In genomic region chr12:6828671-6829531, GRCh38 we compare ENCODE assay signal across 8 cellular contexts. TPM values are rescaled to one million over a fixed set of nuclear protein-coding genes. Genes with fewer than 3 reads are reported as not detected.
DNase-seq lines count a peak whose midpoint lies in the region; ATAC-seq, FAIRE-seq and TF ChIP-seq lines count a peak whose summit lies in the region.

No MANE protein-coding gene starts in this region.

- peaks cover 45% of the 10 kb centered on the region for H3K27me3 Mint-ChIP-seq in T-helper 2 cell treated with Interferon-gamma antibody and Interleukin-4, amounts not matched to agents 5 μg/mL and 100 μg/mL, for 36 hours (ENCODE audit: low read depth)

- 25% methylated on average over 31 of the region's 89 CpGs for WGBS in A549 (ENCODE audit: missing lambda C conversion rate)

- peaks cover 19% of the 10 kb centered on the region for H3K4me1 Mint-ChIP-seq in T-helper 2 cell treated with Interferon-gamma antibody and Interleukin-4, amounts not matched to agents 5 μg/mL and 100 μg/mL, for 36 hours (ENCODE audit: low read depth)

- no peaks in the 10 kb centered on the region for H3K36me3 Mint-ChIP-seq in T-helper 2 cell treated with Interferon-gamma antibody and Interleukin-4, amounts not matched to agents 5 μg/mL and 100 μg/mL, for 36 hours (ENCODE audit: low read depth)

- DNase-seq in A549 (ENCODE audit: low read depth in 1 of 2, low spot score in 1 of 2) = peak in 1 of 2 experiments; percentile 47
- DNase-seq in T-helper 2 cell treated with Interferon-gamma antibody and Interleukin-4, amounts not matched to agents 5 μg/mL and 100 μg/mL, for 36 hours (ENCODE audit: low spot score) = peak; percentile 37
- DNase-seq in bronchial epithelial cell (ENCODE audit: low read depth) = no peak
- peak; percentile 84 for DNase-seq in kidney
- peak; percentile 27 for DNase-seq in stimulated activated CD4-positive, alpha-beta T cell treated with anti-CD3 and anti-CD28 coated beads, Interleukin-4, amount 100 ng/mL, for 24 hours

- intact Hi-C loops in kidney (cut with DNase I) = loop anchor here (10.0 kb wide), 1 partner anchor 74 kb away; the partner anchor contains the start of gene MLF2

- H3K4me3 ChIP-seq in A549 (peak overlapping the region; percentile 87), HEK293 (ENCODE audit: low read depth, low read length) (peak overlapping the region; percentile 47), bronchial epithelial cell (ENCODE audit: low read depth, low read length) (peak overlapping the region; percentile 46), kidney (ENCODE audit: low read length in 2 of 2) (peak overlapping the region; percentile 47 to 79)

- FAIRE-seq in A549 (lab: Jason Lieb, UNC) = no peak
- FAIRE-seq in bronchial epithelial cell (lab: Jason Lieb, UNC) = no peak
- FAIRE-seq in kidney (lab: Jason Lieb, UNC) = no peak

- peaks cover 3 to 40% of the 10 kb centered on the region in 2 experiments for H3K36me3 ChIP-seq in HEK293 (ENCODE audit: control insufficient read depth in 2 of 2, insufficient read depth in 1 of 2, low read length in 2 of 2)
- H3K36me3 ChIP-seq in bronchial epithelial cell (ENCODE audit: control insufficient read depth, insufficient read depth, low read length) = peaks cover 2% of the 10 kb centered on the region
- no peaks in the 10 kb centered on the region for H3K36me3 ChIP-seq in kidney (ENCODE audit: control insufficient read depth in 1 of 2, insufficient read depth in 2 of 2, low read length in 2 of 2)

- POLR2A ChIA-PET in A549 (lab: Yijun Ruan, JAX) = interaction anchor here (0.7 to 2.6 kb wide), 5 partner anchors 23 to 139 kb away, joined by 3 to 20 read pairs (median 6); partner anchors contain the start of genes CDCA3, COPS7A, MLF2 and USP5
- POLR2A ChIA-PET in HEK293 (lab: Yijun Ruan, JAX) = interaction anchor here (0.8 to 6.0 kb wide), 15 partner anchors 8 to 295 kb away, joined by 3 to 55 read pairs (median 4); partner anchors contain the start of genes CDCA3, COPS7A, GAPDH and MLF2

- H3K4me1 ChIP-seq in A549 = peaks cover 19% of the 10 kb centered on the region
- no peaks in the 10 kb centered on the region for H3K4me1 ChIP-seq in HEK293 (ENCODE audit: control insufficient read depth, insufficient read depth, low read length)
- H3K4me1 ChIP-seq in kidney (ENCODE audit: control insufficient read depth in 1 of 2, insufficient read depth in 1 of 2, low read depth in 1 of 2, low read length in 2 of 2) = peaks cover 0 to 17% of the 10 kb centered on the region in 2 donors

- no peak; the same call in 1 of the 2 replicates for TF ChIP-seq POLR2A in A549 (IDR thresholded peaks at IDR 0.05; ENCODE audit: low read length)

- TF ChIP-seq EP300 in A549 (IDR thresholded peaks at IDR 0.05) = no peak

- no peak; the same call in 2 of the 3 replicates for TF ChIP-seq CTCF in A549 (IDR thresholded peaks at IDR 0.05)
- TF ChIP-seq CTCF in HEK293 (tag by site-specific recombination; IDR thresholded peaks at IDR 0.05) = no peak
- TF ChIP-seq CTCF in bronchial epithelial cell (IDR thresholded peaks at IDR 0.05; ENCODE audit: insufficient read depth, low read length, severe bottlenecking) = no peak
- no peak for TF ChIP-seq CTCF in kidney (IDR thresholded peaks at IDR 0.05; ENCODE audit: borderline replicate concordance, extremely low read depth, insufficient read depth)

- peak overlapping the region; percentile 72 for H3K4me2 ChIP-seq in A549

- H3K27me3 ChIP-seq in bronchial epithelial cell (ENCODE audit: control insufficient read depth, insufficient read depth, low read length) = peaks cover under 1% of the 10 kb centered on the region

- ATAC-seq in A549 (peak; percentile 46 to 52; a peak in 5 of 6 replicates), HG02678 (IDR thresholded peaks at IDR 0.05; ENCODE audit: unreplicated experiment) (no peak), HG03095 (IDR thresholded peaks at IDR 0.05; ENCODE audit: unreplicated experiment) (no peak)

- H3K27ac Mint-ChIP-seq in T-helper 2 cell treated with Interferon-gamma antibody and Interleukin-4, amounts not matched to agents 5 μg/mL and 100 μg/mL, for 36 hours = peak overlapping the region; percentile 59

- H3K9me3 ChIP-seq in A549 (no peaks in the 10 kb centered on the region), HEK293 (ENCODE audit: control insufficient read depth, insufficient read depth, low read depth, low read length) (no peaks in the 10 kb centered on the region), kidney (ENCODE audit: control insufficient read depth in 1 of 2, low read length in 2 of 2) (no peaks in the 10 kb centered on the region)

- TF ChIP-seq RAD21 in A549 (conservative IDR thresholded peaks at IDR 0.05 in 1 of 2, IDR thresholded peaks at IDR 0.05 in 1 of 2) = no peak

- CTCF ChIA-PET in A549 (lab: Yijun Ruan, JAX) = interaction anchor here (0.6 to 29.8 kb wide), 19 partner anchors 10 to 165 kb away, joined by 3 to 306 read pairs (median 3); partner anchors contain the start of genes CD4, COPS7A, GNB3 and MLF2
- CTCF ChIA-PET in HEK293 (lab: Yijun Ruan, JAX) = interaction anchor here (0.6 to 3.0 kb wide), 8 partner anchors 23 to 95 kb away, joined by 3 to 10 read pairs (median 3); partner anchors contain the start of genes MLF2 and USP5

- peak overlapping the region; percentile 59 to 80 for H3K9ac ChIP-seq in kidney (ENCODE audit: low read length in 2 of 2)

- H3K4me3 Mint-ChIP-seq in T-helper 2 cell treated with Interferon-gamma antibody and Interleukin-4, amounts not matched to agents 5 μg/mL and 100 μg/mL, for 36 hours = peak overlapping the region; percentile 85

- H3K27ac ChIP-seq in A549 (peak overlapping the region; percentile 87 to 96), HEK293 (ENCODE audit: extremely low read depth, low read depth, low read length) (peak overlapping the region; percentile 86; the same call in 1 of the 2 replicates), kidney (ENCODE audit: low read depth in 2 of 2, low read length in 2 of 2) (peak overlapping the region; percentile 20 to 67)

- no peaks in the 10 kb centered on the region for H3K9me3 Mint-ChIP-seq in T-helper 2 cell treated with Interferon-gamma antibody and Interleukin-4, amounts not matched to agents 5 μg/mL and 100 μg/mL, for 36 hours

TF ChIP-seq in A549, 52 proteins besides CTCF, POLR2A, EP300 and RAD21 (continues in another document):
- TF ChIP-seq HOXA7 (CRISPR knock-in tag; IDR thresholded peaks at IDR 0.05) (no peak), TFCP2L1 (CRISPR knock-in tag; IDR thresholded peaks at IDR 0.05) (no peak)

TF ChIP-seq in HEK293, 187 proteins besides CTCF, POLR2A, EP300 and RAD21 (continues in another document):
- TF ChIP-seq SP3 (tag by site-specific recombination; IDR thresholded peaks at IDR 0.05) = peak; percentile 73

RNA-seq across cellular contexts. Expression of gene P3H3, which starts 0.7 kb away (rescaled TPM):
- 8.1 and 8.6 TPM in 2 replicates for polyA plus RNA-seq in A549 (2011; rRNA removed)
- polyA plus RNA-seq in A549 (2012; cell fraction: cytosol; rRNA removed) = 22.4 and 22.9 TPM in 2 replicates
- 64.2 and 72.9 TPM in 2 replicates for polyA plus RNA-seq in A549 (2012; cell fraction: nucleus; rRNA removed)
- 17.7 to 23.2 TPM (median 21.9 TPM) in 3 replicates for polyA plus RNA-seq in A549 (2017; fragmentation: RNase III; extraction: RNeasy Plus Mini Kit Qiagen cat#74134 plus additional on column Dnase treatment)
- 7.4 and 8.8 TPM in 2 replicates for polyA minus RNA-seq in A549 (2011; rRNA and poly(A)+ RNA removed)
- total RNA-seq in bronchial epithelial cell = 11.3 and 20.0 TPM in 2 replicates
- 17.0 TPM for total RNA-seq in kidney
- polyA plus RNA-seq in kidney (ENCODE audit: insufficient read depth, low read depth, low replicate concordance) = 18.5 TPM

RNA-seq across cellular contexts. Expression of gene GPR162, which starts 7.3 kb away (rescaled TPM):
- polyA plus RNA-seq in A549 (2011; rRNA removed) = 1.8 TPM in 2 replicates
- polyA plus RNA-seq in A549 (2012; cell fraction: cytosol; rRNA removed) = 2.0 and 2.8 TPM in 2 replicates
- polyA plus RNA-seq in A549 (2012; cell fraction: nucleus; rRNA removed) = 5.3 and 5.6 TPM in 2 replicates
- polyA plus RNA-seq in A549 (2017; fragmentation: RNase III; extraction: RNeasy Plus Mini Kit Qiagen cat#74134 plus additional on column Dnase treatment) = 1.7 to 2.4 TPM (median 1.7 TPM) in 3 replicates
- polyA minus RNA-seq in A549 (2011; rRNA and poly(A)+ RNA removed) = 1.6 and 1.7 TPM in 2 replicates
- not detected in 2 replicates for total RNA-seq in bronchial epithelial cell
- 5.0 TPM for total RNA-seq in kidney
- polyA plus RNA-seq in kidney (ENCODE audit: insufficient read depth, low read depth, low replicate concordance) = 9.8 TPM

RNA-seq across cellular contexts. Expression of gene GNB3, which starts 11.8 kb away (rescaled TPM):
- 0.94 and 1.1 TPM in 2 replicates for polyA plus RNA-seq in A549 (2011; rRNA removed)
- polyA plus RNA-seq in A549 (2012; cell fraction: cytosol; rRNA removed) = 3.0 and 3.2 TPM in 2 replicates
- 23.6 and 24.8 TPM in 2 replicates for polyA plus RNA-seq in A549 (2012; cell fraction: nucleus; rRNA removed)
- polyA plus RNA-seq in A549 (2017; fragmentation: RNase III; extraction: RNeasy Plus Mini Kit Qiagen cat#74134 plus additional on column Dnase treatment) = 2.3 to 3.7 TPM (median 2.7 TPM) in 3 replicates
- polyA minus RNA-seq in A549 (2011; rRNA and poly(A)+ RNA removed) = 0.54 and 1.2 TPM in 2 replicates
- 0.38 and 0.53 TPM in 2 replicates for total RNA-seq in bronchial epithelial cell
- total RNA-seq in kidney = 2.6 TPM
- polyA plus RNA-seq in kidney (ENCODE audit: insufficient read depth, low read depth, low replicate concordance) = 1.4 TPM

RNA-seq across cellular contexts. Expression of gene CDCA3, which starts 22.2 kb away (rescaled TPM):
- polyA plus RNA-seq in A549 (2011; rRNA removed) (51.5 and 57.5 TPM in 2 replicates), A549 (2017; fragmentation: RNase III; extraction: RNeasy Plus Mini Kit Qiagen cat#74134 plus additional on column Dnase treatment) (79.6 to 92.0 TPM (median 80.2 TPM) in 3 replicates), kidney (ENCODE audit: insufficient read depth, low read depth, low replicate concordance) (2.1 TPM)
- polyA plus RNA-seq in A549 (2012; cell fraction: cytosol; rRNA removed) = 126 and 149 TPM in 2 replicates
- 334 and 410 TPM in 2 replicates for polyA plus RNA-seq in A549 (2012; cell fraction: nucleus; rRNA removed)
- polyA minus RNA-seq in A549 (2011; rRNA and poly(A)+ RNA removed) = 39.1 and 46.1 TPM in 2 replicates
- total RNA-seq in bronchial epithelial cell (0.26 and 0.51 TPM in 2 replicates), kidney (1.3 TPM)

RNA-seq across cellular contexts. Expression of gene USP5, which starts 23.0 kb away (rescaled TPM):
- 58.6 and 64.5 TPM in 2 replicates for polyA plus RNA-seq in A549 (2011; rRNA removed)
- polyA plus RNA-seq in A549 (2012; cell fraction: cytosol; rRNA removed) = 101 and 110 TPM in 2 replicates
- 224 and 245 TPM in 2 replicates for polyA plus RNA-seq in A549 (2012; cell fraction: nucleus; rRNA removed)
- polyA plus RNA-seq in A549 (2017; fragmentation: RNase III; extraction: RNeasy Plus Mini Kit Qiagen cat#74134 plus additional on column Dnase treatment) = 75.3 to 78.2 TPM (median 76.9 TPM) in 3 replicates
- 155 and 161 TPM in 2 replicates for polyA minus RNA-seq in A549 (2011; rRNA and poly(A)+ RNA removed)
- total RNA-seq in bronchial epithelial cell = 45.0 and 46.9 TPM in 2 replicates
- 75.5 TPM for total RNA-seq in kidney
- polyA plus RNA-seq in kidney (ENCODE audit: insufficient read depth, low read depth, low replicate concordance) = 52.3 TPM

Comparison
In these comparisons a context has a peak if more than half of its experiments do, and no peak if none do; other contexts are left out.
1. ATAC-seq: peak in A549 (2 of 2); none in HG02678 (single experiment) and HG03095 (single experiment).
2. Of the 5 proteins assayed by ChIP-seq in both HEK293 and A549: peak only in HEK293: REST; only in A549: none; in both: none; in neither: 4.
3. Peak in every context shown above with its lines, with median percentiles within 50 percentile points of each other: H3K27ac ChIP-seq and H3K4me3 ChIP-seq.